Comparison of ENCODE assay signal across 9 cellular contexts in genomic region chr11:47271961-47272661, GRCh38. TPM values are rescaled to one million over a fixed set of nuclear protein-coding genes. Genes with fewer than 3 reads are reported as not detected.
DNase-seq lines count a peak whose midpoint lies in the region; ATAC-seq and TF ChIP-seq lines count a peak whose summit lies in the region.
"Had no signal": no experiment of that assay in that cellular context is flagged by ENCODE, and none has a peak within 500 bp of the region (broad histone marks: within the 10 kb centered on the region; RNA-seq: fewer than 3 reads in every experiment).

No MANE protein-coding gene starts in this region.

- POLR2A ChIA-PET in A673 (lab: Charles Lee; ENCODE audit: low non-redundant PET): interaction anchor here (0.5 kb wide), 1 partner anchor 186 kb away, joined by 5 read pairs; no protein-coding TSS in a partner anchor

- H3K4me3 ChIP-seq in A673 (ENCODE audit: low read depth, low read length, poor library complexity, severe bottlenecking): peak overlapping the region; percentile 65
- H3K4me3 ChIP-seq in OCI-LY3 (ENCODE audit: low read length): no peak overlapping the region
- peak overlapping the region; percentile 83 for H3K4me3 ChIP-seq in left ventricle myocardium inferior

- H3K9me3 ChIP-seq in A673 (ENCODE audit: low read depth, low read length, poor library complexity, severe bottlenecking) (no peaks in the 10 kb centered on the region), OCI-LY3 (ENCODE audit: insufficient read depth, low read length) (no peaks in the 10 kb centered on the region), left ventricle myocardium inferior (replicated peaks) (no peaks in the 10 kb centered on the region)

- H3K4me1 ChIP-seq in A673 (ENCODE audit: insufficient read depth, low read length, poor library complexity, severe bottlenecking) (peaks cover 31% of the 10 kb centered on the region), OCI-LY3 (ENCODE audit: low read length) (peaks cover 24% of the 10 kb centered on the region), left ventricle myocardium inferior (peaks cover 63% of the 10 kb centered on the region)

- peaks cover 28% of the 10 kb centered on the region for H3K36me3 ChIP-seq in A673 (ENCODE audit: insufficient read depth, low read length, poor library complexity, severe bottlenecking)
- peaks cover 28% of the 10 kb centered on the region for H3K36me3 ChIP-seq in OCI-LY3 (replicated peaks; ENCODE audit: low read depth, low read length)
- peaks cover 30% of the 10 kb centered on the region for H3K36me3 ChIP-seq in left ventricle myocardium inferior

- 0 out of 2 replicates have a peak overlapping the region, but pooled peaks have one; percentile 99 for H3K4me2 ChIP-seq in OCI-LY3 (ENCODE audit: low read length)

- H2AFZ ChIP-seq in OCI-LY3 (ENCODE audit: low read depth, low read length): no peak overlapping the region

- TF ChIP-seq CTCF in A673 (conservative IDR thresholded peaks at IDR 0.05; ENCODE audit: low read depth, low read length): no peak
- no peak for TF ChIP-seq CTCF in OCI-LY3 (IDR thresholded peaks at IDR 0.05; ENCODE audit: low read depth, low read length)
- no peak for TF ChIP-seq CTCF in left ventricle myocardium inferior (IDR thresholded peaks at IDR 0.05; ENCODE audit: borderline replicate concordance)

- H4K20me1 ChIP-seq in OCI-LY3 (ENCODE audit: insufficient read depth, low read length): peaks cover 24% of the 10 kb centered on the region

- no peak overlapping the region for H3K9ac ChIP-seq in OCI-LY3 (ENCODE audit: low read length)

- intact Hi-C loops in A673 (cut with micrococcal nuclease; ENCODE audit: unreplicated experiment) (loop anchor here (5.0 kb wide), 2 partner anchors 35 to 50 kb away; no protein-coding TSS in a partner anchor), left ventricle myocardium inferior (cut with micrococcal nuclease) (no loop called here)

- CTCF ChIA-PET in A673 (lab: Charles Lee): no interaction called here

- no TSS peak for BruUV-seq in A673 (replicated peaks; lab: Mats Ljungman, UMichigan)

- H3K79me2 ChIP-seq in OCI-LY3 (ENCODE audit: low read length): peaks cover 38% of the 10 kb centered on the region

- ATAC-seq in GM19463 (IDR thresholded peaks at IDR 0.05; ENCODE audit: unreplicated experiment) (peak; percentile 19), GM19452 (IDR thresholded peaks at IDR 0.05; ENCODE audit: unreplicated experiment) (no peak)

- DNase-seq in A673 (ENCODE audit: low spot score) (no peak), left ventricle myocardium inferior (peak; percentile 50), DMS114 treated with DMSO at 0.1 percent for 48 hours (lab: John Stamatoyannopoulos, UW; ENCODE audit: unreplicated experiment) (no peak), islet precursor cell (no peak)
- DNase-seq in stimulated activated CD4-positive, alpha-beta T cell treated with anti-CD3 and anti-CD28 coated beads, Interleukin-15, amount 100 ng/mL, for 24 hours: no peak
- DNase-seq: central memory CD4-positive, alpha-beta T cell had no signal

- H3K27me3 ChIP-seq in A673 (replicated peaks; ENCODE audit: insufficient read depth, low read depth, low read length, poor library complexity) (no peaks in the 10 kb centered on the region), OCI-LY3 (ENCODE audit: low read depth, low read length) (no peaks in the 10 kb centered on the region), left ventricle myocardium inferior (ENCODE audit: low read depth) (no peaks in the 10 kb centered on the region)

- H3K27ac ChIP-seq in A673 (ENCODE audit: low read depth, low read length, poor library complexity, severe bottlenecking) (no peak overlapping the region), OCI-LY3 (ENCODE audit: low read length) (no peak overlapping the region), left ventricle myocardium inferior (replicated peaks) (peak overlapping the region; percentile 98)

RNA-seq across cellular contexts. Expression of gene MADD, which starts 2.2 kb away (rescaled TPM):
- total RNA-seq in A673 (2021) (132 and 133 TPM in 2 replicates), left ventricle myocardium inferior (40.9 TPM)

RNA-seq across cellular contexts. Expression of gene NR1H3, which starts 14.3 kb away (rescaled TPM):
- total RNA-seq in A673 (2021) (14.5 and 19.5 TPM in 2 replicates), left ventricle myocardium inferior (11.7 TPM)

RNA-seq across cellular contexts. Expression of gene ACP2, which starts 23.5 kb away (rescaled TPM):
- total RNA-seq in A673 (2021) (63.3 and 68.1 TPM in 2 replicates), left ventricle myocardium inferior (17.7 TPM)

RNA-seq across cellular contexts. Expression of gene DDB2, which starts 57.3 kb away (rescaled TPM):
- total RNA-seq in A673 (2021): 71.4 and 96.9 TPM in 2 replicates
- 8.7 TPM for total RNA-seq in left ventricle myocardium inferior
